ENCODE assay signal across 17 cellular contexts in genomic region chr6:155200012-155200411, GRCh38.
DNase-seq lines count a peak whose midpoint lies in the region; ATAC-seq and TF ChIP-seq lines count a peak whose summit lies in the region.
"Had no signal": no experiment of that assay in that cellular context is flagged by ENCODE, and none has a peak within 500 bp of the region (broad histone marks: within the 10 kb centered on the region; RNA-seq: fewer than 3 reads in every experiment).

No MANE protein-coding gene starts in this region.

- no peak overlapping the region for H3K4me3 Mint-ChIP-seq in activated naive CD4-positive, alpha-beta T cell treated with anti-CD3 and anti-CD28 coated beads for 36 hours
- H3K4me3 Mint-ChIP-seq: B cell; T-helper 1 cell treated with Interleukin-12 subunit alpha and Interleukin-12 subunit beta and Interleukin-4 antibody, amounts not matched to agents 30 μg/mL and 1 μg/mL, for 36 hours had no signal

- H3K27me3 Mint-ChIP-seq in activated naive CD4-positive, alpha-beta T cell treated with anti-CD3 and anti-CD28 coated beads for 36 hours (ENCODE audit: low read depth): peaks cover 4% of the 10 kb centered on the region
- H3K27me3 Mint-ChIP-seq: B cell had no signal

- H3K36me3 ChIP-seq in aorta (ENCODE audit: control insufficient read depth in 1 of 2, insufficient read depth in 2 of 2, low read length in 1 of 2): no peaks in the 10 kb centered on the region
- no peaks in the 10 kb centered on the region for H3K36me3 ChIP-seq in right atrium auricular region
- H3K36me3 ChIP-seq: ovary had no signal

- no peak overlapping the region for H3K27ac ChIP-seq in aorta (ENCODE audit: low read depth in 1 of 2, low read length in 2 of 2)
- no peak overlapping the region for H3K27ac ChIP-seq in right atrium auricular region
- H3K27ac ChIP-seq: epithelial cell of prostate, ovary had no signal

- peaks cover 8% of the 10 kb centered on the region for H3K9me3 Mint-ChIP-seq in activated naive CD4-positive, alpha-beta T cell treated with anti-CD3 and anti-CD28 coated beads for 36 hours

- DNase-seq in GM13976 (ENCODE audit: low spot score) (peak; percentile 61), GM20000 (ENCODE audit: low spot score) (peak; percentile 57), dermis blood vessel endothelial cell (peak; percentile 47), aorta (no peak), medulla oblongata (ENCODE audit: extremely low spot score) (no peak), right atrium auricular region (ENCODE audit: low spot score) (no peak)
- no peak for DNase-seq in activated naive CD4-positive, alpha-beta T cell treated with anti-CD3 and anti-CD28 coated beads for 36 hours
- DNase-seq: activated CD4-positive, alpha-beta T cell treated with anti-CD3 and anti-CD28 coated beads, Interleukin-2, amount 50 U/mL, for 4 hours; activated effector memory CD4-positive, alpha-beta T cell treated with Interleukin-2 at 50 U/mL for 16 hours; caudate nucleus; ovary; stimulated activated naive CD4-positive, alpha-beta T cell had no signal

- in situ Hi-C loops in GM13976 (cut with MboI; ENCODE audit: low sequenced_read_pairs, unreplicated experiment): no loop called here

- no peaks in the 10 kb centered on the region for H3K9me3 ChIP-seq in aorta (ENCODE audit: control insufficient read depth, low read length)
- no peaks in the 10 kb centered on the region for H3K9me3 ChIP-seq in right atrium auricular region
- H3K9me3 ChIP-seq: ovary had no signal

- H3K4me1 Mint-ChIP-seq in activated naive CD4-positive, alpha-beta T cell treated with anti-CD3 and anti-CD28 coated beads for 36 hours (ENCODE audit: low read depth): peaks cover 2% of the 10 kb centered on the region

- H3K36me3 Mint-ChIP-seq in activated naive CD4-positive, alpha-beta T cell treated with anti-CD3 and anti-CD28 coated beads for 36 hours (ENCODE audit: low read depth): no peaks in the 10 kb centered on the region

- intact Hi-C loops in aorta (cut with DNase I): no loop called here
- intact Hi-C loops in activated naive CD4-positive, alpha-beta T cell treated with anti-CD3 and anti-CD28 coated beads for 36 hours (cut with micrococcal nuclease): no loop called here

- WGBS in aorta, 2 donors: 93% methylated on average over 2 of the region's 2 CpGs

- no peak overlapping the region for H3K27ac Mint-ChIP-seq in activated naive CD4-positive, alpha-beta T cell treated with anti-CD3 and anti-CD28 coated beads for 36 hours
- H3K27ac Mint-ChIP-seq: B cell; T-helper 1 cell treated with Interleukin-12 subunit alpha and Interleukin-12 subunit beta and Interleukin-4 antibody, amounts not matched to agents 30 μg/mL and 1 μg/mL, for 36 hours had no signal

- H3K4me1 ChIP-seq in aorta (ENCODE audit: control insufficient read depth in 1 of 2, insufficient read depth in 2 of 2, low read length in 2 of 2): peaks cover 0 to 4% of the 10 kb centered on the region in 2 donors
- H3K4me1 ChIP-seq in right atrium auricular region: no peaks in the 10 kb centered on the region

- TF ChIP-seq CTCF in GM13976 (IDR thresholded peaks at IDR 0.05; ENCODE audit: borderline replicate concordance, control extremely low read depth, extremely low read depth, insufficient read depth, missing control alignments): no peak
- no peak for TF ChIP-seq CTCF in GM20000 (IDR thresholded peaks at IDR 0.05; ENCODE audit: extremely low read depth, missing control alignments)
- no peak for TF ChIP-seq CTCF in right atrium auricular region (IDR thresholded peaks at IDR 0.05)

- CTCF ChIA-PET in activated naive CD4-positive, alpha-beta T cell treated with anti-CD3 and anti-CD28 coated beads for 36 hours (lab: Charles Lee): no interaction called here

- H3K27me3 ChIP-seq in aorta (ENCODE audit: control insufficient read depth in 1 of 2, insufficient read depth in 2 of 2, low read length in 1 of 2) (no peaks in the 10 kb centered on the region), right atrium auricular region (no peaks in the 10 kb centered on the region)
- H3K27me3 ChIP-seq: ovary had no signal

- H3K4me3 ChIP-seq in aorta (ENCODE audit: low read length in 2 of 2): no peak overlapping the region
- no peak overlapping the region for H3K4me3 ChIP-seq in right atrium auricular region
- H3K4me3 ChIP-seq: lung, ovary had no signal

- ATAC-seq in HG03108 (IDR thresholded peaks at IDR 0.05; ENCODE audit: unreplicated experiment) (peak; percentile 76), aorta (ENCODE audit: low FRiP score) (no peak)

Comparison
In these comparisons a context has a peak if more than half of its experiments do, and no peak if none do; other contexts are left out.
1. DNase-seq: peak in GM13976 (single experiment), GM20000 (single experiment) and dermis blood vessel endothelial cell (single experiment); none in aorta (0 of 2), medulla oblongata (single experiment), right atrium auricular region (single experiment) and activated naive CD4-positive, alpha-beta T cell treated with anti-CD3 and anti-CD28 coated beads for 36 hours (single experiment).